ENCODE assay signal across 8 cellular contexts in genomic region chr6:28981391-28981832, GRCh38. TPM values are rescaled to one million over a fixed set of nuclear protein-coding genes. Genes with fewer than 3 reads are reported as not detected.
DNase-seq lines count a peak whose midpoint lies in the region; ATAC-seq and TF ChIP-seq lines count a peak whose summit lies in the region.

No MANE protein-coding gene starts in this region.

- POLR2A ChIA-PET in Caco-2 (lab: Charles Lee): interaction anchor here (1.1 to 1.3 kb wide), 3 partner anchors 57 to 115 kb away, joined by 3 to 9 read pairs (median 4); partner anchors contain the start of gene TRIM27
- POLR2A ChIA-PET in activated B cell treated with CpG ODN at 0.5 μM for 24 hours (lab: Charles Lee): interaction anchor here (0.7 to 1.6 kb wide), 6 partner anchors 41 to 144 kb away, joined by 3 to 16 read pairs (median 5); partner anchors contain the start of gene TRIM27

- ATAC-seq in HG02571 (IDR thresholded peaks at IDR 0.05; ENCODE audit: unreplicated experiment): peak; percentile 27
- ATAC-seq in activated B cell treated with CpG ODN at 0.5 μM for 24 hours (ENCODE audit: low read depth): peak; percentile 61
- ATAC-seq in central memory CD8-positive, alpha-beta T cell (replicated peaks; ENCODE audit: extremely low read depth, poor library complexity, severe bottlenecking): peak; percentile 57

- no peaks in the 10 kb centered on the region for H3K36me3 ChIP-seq in Caco-2 (ENCODE audit: control insufficient read depth, insufficient read depth, low read length)

- no peaks in the 10 kb centered on the region for H3K9me3 Mint-ChIP-seq in Caco-2 (ENCODE audit: unreplicated experiment)
- H3K9me3 Mint-ChIP-seq in activated B cell treated with CpG ODN at 0.5 μM for 24 hours: peaks cover 3% of the 10 kb centered on the region
- no peaks in the 10 kb centered on the region for H3K9me3 Mint-ChIP-seq in central memory CD8-positive, alpha-beta T cell

- peaks cover 29% of the 10 kb centered on the region for H3K4me1 Mint-ChIP-seq in Caco-2 (ENCODE audit: low read depth, unreplicated experiment)
- H3K4me1 Mint-ChIP-seq in activated B cell treated with CpG ODN at 0.5 μM for 24 hours: peaks cover 53% of the 10 kb centered on the region
- H3K4me1 Mint-ChIP-seq in central memory CD8-positive, alpha-beta T cell: peaks cover 54% of the 10 kb centered on the region

- H3K9me3 ChIP-seq in Caco-2: no peaks in the 10 kb centered on the region

- DNase-seq in Caco-2 (peak; percentile 54 to 80), NCI-H2171 (lab: John Stamatoyannopoulos, UW) (peak; percentile 23), activated B cell treated with CpG ODN at 0.5 μM for 24 hours (peak; percentile 57), left kidney (ENCODE audit: low read depth, low spot score) (peak; percentile 89), iPS-NIHi7 (ENCODE audit: extremely low spot score) (no peak)
- peak; percentile 73 to 76 for DNase-seq in central memory CD8-positive, alpha-beta T cell (ENCODE audit: low spot score in 2 of 2)
- DNase-seq in stimulated activated CD4-positive, alpha-beta T cell treated with anti-CD3 and anti-CD28 coated beads, Interleukin-2, amount 100 ng/mL, for 4 hours (ENCODE audit: low read depth): peak; percentile 58

- H3K27ac Mint-ChIP-seq in Caco-2 (ENCODE audit: unreplicated experiment) (peak overlapping the region; percentile 91), activated B cell treated with CpG ODN at 0.5 μM for 24 hours (peak overlapping the region; percentile 97)
- peak overlapping the region; percentile 100 for H3K27ac Mint-ChIP-seq in central memory CD8-positive, alpha-beta T cell (ENCODE audit: low read depth)

- H3K4me3 ChIP-seq in Caco-2 (ENCODE audit: low read depth, low read length): peak overlapping the region; percentile 74

- H3K4me3 Mint-ChIP-seq in Caco-2 (ENCODE audit: unreplicated experiment) (peak overlapping the region; percentile 94), activated B cell treated with CpG ODN at 0.5 μM for 24 hours (peak overlapping the region; percentile 89)
- peak overlapping the region; percentile 97 for H3K4me3 Mint-ChIP-seq in central memory CD8-positive, alpha-beta T cell

- CTCF ChIA-PET in Caco-2 (lab: Charles Lee) (interaction anchor here (0.8 to 1.4 kb wide), 4 partner anchors 35 to 144 kb away, joined by 3 to 8 read pairs (median 4); partner anchors contain the start of gene TRIM27), activated B cell treated with CpG ODN at 0.5 μM for 24 hours (lab: Charles Lee) (interaction anchor here (0.7 to 2.3 kb wide), 3 partner anchors 41 to 144 kb away, joined by 3 to 14 read pairs (median 3); partner anchors contain the start of gene TRIM27)

- 0 out of 2 replicates have a peak, but pooled peaks cover 4% of the 10 kb centered on the region for H3K4me1 ChIP-seq in Caco-2

- BruUV-seq in Caco-2 (replicated peaks; lab: Mats Ljungman, UMichigan): no TSS peak

- TF ChIP-seq CTCF in Caco-2 (IDR thresholded peaks at IDR 0.05; ENCODE audit: insufficient read depth in 1 of 2, low read depth in 1 of 2, low read length in 1 of 2, severe bottlenecking in 1 of 2, unreplicated experiment in 1 of 2) (no peak), activated B cell treated with CpG ODN at 0.5 μM for 24 hours (IDR thresholded peaks at IDR 0.05) (no peak)

- intact Hi-C loops in Caco-2 (cut with micrococcal nuclease; ENCODE audit: unreplicated experiment): loop anchor here (1.0 to 5.0 kb wide), 6 partner anchors 28 to 189 kb away; no protein-coding TSS in a partner anchor
- intact Hi-C loops in activated B cell treated with CpG ODN at 0.5 μM for 24 hours (cut with micrococcal nuclease): loop anchor here (1.0 to 2.0 kb wide), 3 partner anchors 35 to 143 kb away; no protein-coding TSS in a partner anchor

- H3K27me3 ChIP-seq in Caco-2 (replicated peaks; ENCODE audit: control insufficient read depth, insufficient read depth, low read length): no peaks in the 10 kb centered on the region

- H3K36me3 Mint-ChIP-seq in Caco-2 (ENCODE audit: insufficient read depth, unreplicated experiment) (peaks cover 43% of the 10 kb centered on the region), activated B cell treated with CpG ODN at 0.5 μM for 24 hours (ENCODE audit: low read depth) (peaks cover 8% of the 10 kb centered on the region)
- peaks cover 28% of the 10 kb centered on the region for H3K36me3 Mint-ChIP-seq in central memory CD8-positive, alpha-beta T cell (ENCODE audit: insufficient read depth)

- H3K27me3 Mint-ChIP-seq in Caco-2 (ENCODE audit: insufficient read depth, unreplicated experiment) (peaks cover 4% of the 10 kb centered on the region), activated B cell treated with CpG ODN at 0.5 μM for 24 hours (peaks cover 31% of the 10 kb centered on the region)
- peaks cover 72% of the 10 kb centered on the region for H3K27me3 Mint-ChIP-seq in central memory CD8-positive, alpha-beta T cell

RNA-seq across cellular contexts. Expression of gene ZNF311, which starts 23.7 kb away (rescaled TPM):
- total RNA-seq in Caco-2 (2022): 1.8 and 2.9 TPM in 2 replicates
- total RNA-seq in activated B cell treated with CpG ODN at 0.5 μM for 24 hours: 0.31 TPM in 1 of 2 replicates, not detected in the other

RNA-seq across cellular contexts. Expression of gene TRIM27, which starts 57.6 kb away (rescaled TPM):
- total RNA-seq in Caco-2 (2022): 47.6 and 48.7 TPM in 2 replicates
- 59.5 and 64.8 TPM in 2 replicates for total RNA-seq in activated B cell treated with CpG ODN at 0.5 μM for 24 hours
